In genomic region chr3:181709537-181710279, GRCh38 we compare ENCODE assay signal across 7 cellular contexts. TPM values are rescaled to one million over a fixed set of nuclear protein-coding genes. Genes with fewer than 3 reads are reported as not detected.
DNase-seq lines count a peak whose midpoint lies in the region; ATAC-seq and TF ChIP-seq lines count a peak whose summit lies in the region.

No MANE protein-coding gene starts in this region.

- H3K9me3 ChIP-seq in esophagus muscularis mucosa (no peaks in the 10 kb centered on the region), neural progenitor cell (ENCODE audit: low read depth) (no peaks in the 10 kb centered on the region), upper lobe of left lung (no peaks in the 10 kb centered on the region)

- peak; percentile 75 for DNase-seq in GM12865 (ENCODE audit: low read depth)
- peak; percentile 66 for DNase-seq in NCI-H748 (lab: John Stamatoyannopoulos, UW; ENCODE audit: unreplicated experiment)
- peak; percentile 11 for DNase-seq in activated CD8-positive, alpha-beta memory T cell treated with anti-CD3 and anti-CD28 coated beads, Interleukin-2, amount 50 U/mL, for 1 hour (ENCODE audit: extremely low read depth)
- DNase-seq in esophagus muscularis mucosa (ENCODE audit: extremely low spot score) = no peak
- peak; percentile 91 for DNase-seq in neural progenitor cell (ENCODE audit: low spot score)
- peak in 1 of 2 donors; percentile 71 for DNase-seq in upper lobe of left lung

- peaks cover 91% of the 10 kb centered on the region for H3K79me2 ChIP-seq in neural progenitor cell (ENCODE audit: low read depth)

- 6% methylated on average over 16 of the region's 16 CpGs for WGBS in esophagus muscularis mucosa
- 6 to 7% methylated on average over 16 of the region's 16 CpGs for WGBS in upper lobe of left lung, 2 donors

- no peak overlapping the region for H3K9ac ChIP-seq in neural progenitor cell

- no peak for TF ChIP-seq EP300 in esophagus muscularis mucosa (IDR thresholded peaks at IDR 0.05)
- TF ChIP-seq EP300 in upper lobe of left lung (IDR thresholded peaks at IDR 0.05) = no peak

- H3K27ac Mint-ChIP-seq in neural progenitor cell = peak overlapping the region; percentile 96

- intact Hi-C loops in esophagus muscularis mucosa (cut with DNase I) = loop anchor here (2.0 to 5.0 kb wide), 2 partner anchors 548 to 973 kb away; no protein-coding TSS in a partner anchor

- peaks cover 23% of the 10 kb centered on the region for H3K36me3 Mint-ChIP-seq in neural progenitor cell

- no peak overlapping the region for H2AFZ ChIP-seq in neural progenitor cell (replicated peaks)

- H3K4me3 ChIP-seq in GM12865 (ENCODE audit: low read depth, low read length) (no peak overlapping the region), esophagus muscularis mucosa (no peak overlapping the region), neural progenitor cell (peak overlapping the region; percentile 98), upper lobe of left lung (no peak overlapping the region)

- peak; percentile 64 for TF ChIP-seq CTCF in GM12865 (IDR thresholded peaks at IDR 0.05; ENCODE audit: insufficient read depth, low read depth, low read length, missing control alignments)
- peak; percentile 64 to 80 (median 79) for TF ChIP-seq CTCF in esophagus muscularis mucosa (IDR thresholded peaks at IDR 0.05)
- TF ChIP-seq CTCF in neural progenitor cell (IDR thresholded peaks at IDR 0.05) = peak; percentile 93
- TF ChIP-seq CTCF in upper lobe of left lung (IDR thresholded peaks at IDR 0.05) = peak; percentile 27 to 73 (median 60)

- H3K36me3 ChIP-seq in esophagus muscularis mucosa (no peaks in the 10 kb centered on the region), neural progenitor cell (peaks cover 16% of the 10 kb centered on the region), upper lobe of left lung (no peaks in the 10 kb centered on the region)

- peaks cover 45% of the 10 kb centered on the region for H3K4me1 Mint-ChIP-seq in neural progenitor cell

- TF ChIP-seq POLR2A in esophagus muscularis mucosa (IDR thresholded peaks at IDR 0.05; ENCODE audit: low read depth) (no peak), upper lobe of left lung (IDR thresholded peaks at IDR 0.05) (no peak)

- peaks cover 97% of the 10 kb centered on the region for H3F3A ChIP-seq in neural progenitor cell (ENCODE audit: low read depth)

- H3K9me3 Mint-ChIP-seq in neural progenitor cell = peaks cover 11% of the 10 kb centered on the region

- H4K20me1 ChIP-seq in neural progenitor cell (ENCODE audit: low read depth) = peaks cover 29% of the 10 kb centered on the region

- H3K27me3 ChIP-seq in esophagus muscularis mucosa (peaks cover under 1 to 100% (median 85%) of the 10 kb centered on the region in 4 donors), neural progenitor cell (no peaks in the 10 kb centered on the region), upper lobe of left lung (peaks cover 0 to 60% (median 31%) of the 10 kb centered on the region in 4 donors)

- H3K27ac ChIP-seq in esophagus muscularis mucosa (replicated peaks in 1 of 4) = no peak overlapping the region
- peak overlapping the region; percentile 96 for H3K27ac ChIP-seq in neural progenitor cell
- no peak overlapping the region for H3K27ac ChIP-seq in upper lobe of left lung

- no peak overlapping the region for H3K4me3 Mint-ChIP-seq in neural progenitor cell

- peaks cover 2% of the 10 kb centered on the region for H3K27me3 Mint-ChIP-seq in neural progenitor cell (ENCODE audit: insufficient read depth, low read depth)

- ATAC-seq in HG03442 (IDR thresholded peaks at IDR 0.05; ENCODE audit: unreplicated experiment) = peak; percentile 62
- peak in 1 of 2 donors; percentile 53 for ATAC-seq in upper lobe of left lung (ENCODE audit: low FRiP score in 2 of 2)

- H3K4me2 ChIP-seq in neural progenitor cell = peak overlapping the region; percentile 99

- H3K4me1 ChIP-seq in esophagus muscularis mucosa = peaks cover 17 to 39% (median 35%) of the 10 kb centered on the region in 4 donors
- H3K4me1 ChIP-seq in neural progenitor cell = peaks cover 50% of the 10 kb centered on the region
- H3K4me1 ChIP-seq in upper lobe of left lung = peaks cover 22 to 35% (median 27%) of the 10 kb centered on the region in 4 donors

RNA-seq across cellular contexts. Expression of gene SOX2, which starts 2.0 kb away (rescaled TPM):
- total RNA-seq in esophagus muscularis mucosa (1 to 10 TPM; 2.5 to 7.3 (median 4.0) TPM), neural progenitor cell (ENCODE audit: low replicate concordance) (584 and 605 TPM in 2 replicates), upper lobe of left lung (10 to 100 TPM in 1 of 6 donors, 1 to 10 TPM in 4, under 1 TPM in 1; 0.57 to 16.4 (median 2.8) TPM)

Comparison
In these comparisons a context has a peak if more than half of its experiments do, and no peak if none do; other contexts are left out.
1. RNA of gene SOX2, which starts 2.0 kb away (total RNA-seq): 584 to 605 TPM in neural progenitor cell; 2.5 to 7.3 TPM in esophagus muscularis mucosa and 0.57 to 16.4 TPM in upper lobe of left lung; every median in the first group is over 10 times any median in the second.
2. Peak in every context shown above with its lines, with median percentiles within 50 percentile points of each other: CTCF ChIP-seq.